In genomic region chr1:3119061-3119460, GRCh38 we compare ENCODE assay signal across 28 cellular contexts. TPM values are rescaled to one million over a fixed set of nuclear protein-coding genes. Genes with fewer than 3 reads are reported as not detected.
"Had no signal": no experiment of that assay in that cellular context is flagged by ENCODE, and none has a peak within 500 bp of the region (broad histone marks: within the 10 kb centered on the region; RNA-seq: fewer than 3 reads in every experiment).

No MANE protein-coding gene starts in this region.

- H3K27ac ChIP-seq: colonic mucosa, gastroesophageal sphincter, hepatocyte, upper lobe of left lung had no signal

- H3K4me3 ChIP-seq: colonic mucosa, gastroesophageal sphincter, hepatocyte, upper lobe of left lung had no signal

- H3K79me2 ChIP-seq: hepatocyte had no signal

- H3K4me1 ChIP-seq: colonic mucosa, gastroesophageal sphincter had no signal

- H3K4me2 ChIP-seq: hepatocyte had no signal

- H3K9me3 ChIP-seq: colonic mucosa, gastroesophageal sphincter, upper lobe of left lung had no signal

- DNase-seq: activated CD4-positive, alpha-beta memory T cell treated with anti-CD3 and anti-CD28 coated beads for 36 hours; activated CD4-positive, alpha-beta T cell treated with anti-CD3 and anti-CD28 coated beads, Interleukin-2, amount 10 ng/mL, durations not matched to agents 24 days and 14 days; activated CD8-positive, alpha-beta memory T cell treated with anti-CD3 and anti-CD28 coated beads, Interleukin-2, amount 50 U/mL, for 4 hours; activated gamma-delta T cell; activated naive CD4-positive, alpha-beta T cell treated with anti-CD3 and anti-CD28 coated beads, Interleukin-2, amount 10 ng/mL, durations not matched to agents 7 days and 5 days; activated naive CD8-positive, alpha-beta T cell treated with anti-CD3 and anti-CD28 coated beads, Interleukin-2, amount 10 ng/mL, durations not matched to agents 7 days and 5 days; activated T-cell treated with anti-CD3 and anti-CD28 coated beads, Interleukin-2, amount 50 U/mL, for 1 hour; amniotic stem cell; colonic mucosa; effector memory CD8-positive, alpha-beta T cell; islet precursor cell; left cardiac atrium; left ventricle myocardium superior; naive B cell; posterior cingulate gyrus; stimulated activated CD4-positive, alpha-beta T cell treated with anti-CD3 and anti-CD28 coated beads, Interleukin-2, amount 100 ng/mL, for 48 hours; stimulated activated naive CD4-positive, alpha-beta T cell treated with Interleukin-2 at 50 U/mL for 16 hours; T-helper 17 cell; T1000 had no signal

- H3K27me3 ChIP-seq: colonic mucosa, hepatocyte, upper lobe of left lung had no signal

- ATAC-seq: activated CD4-positive, CD25-positive, alpha-beta regulatory T cell treated with anti-CD3 and anti-CD28 coated beads, Interleukin-2, amount 50 U/mL, for 24 hours; effector memory CD8-positive, alpha-beta T cell; gastroesophageal sphincter; left cardiac atrium; T-helper 17 cell had no signal

- H3K36me3 ChIP-seq: colonic mucosa, gastroesophageal sphincter, upper lobe of left lung, WERI-Rb-1 had no signal

- H2AFZ ChIP-seq: hepatocyte had no signal

RNA-seq across cellular contexts. Expression of gene PRDM16, which starts 50.1 kb away (rescaled TPM):
- total RNA-seq: activated CD4-positive, alpha-beta memory T cell treated with anti-CD3 and anti-CD28 coated beads for 36 hours; activated CD4-positive, alpha-beta T cell treated with anti-CD3 and anti-CD28 coated beads, Interleukin-2, amount 10 ng/mL, durations not matched to agents 24 days and 14 days; activated CD8-positive, alpha-beta memory T cell treated with anti-CD3 and anti-CD28 coated beads for 36 hours; activated naive CD8-positive, alpha-beta T cell treated with anti-CD3 and anti-CD28 coated beads, Interleukin-2, amount 10 ng/mL, durations not matched to agents 7 days and 5 days; activated T-helper 1 cell treated with anti-CD3 and anti-CD28 coated beads, Interleukin-12 subunit alpha, Interleukin-12 subunit beta, Interleukin-2, Interleukin-4 antibody, amounts not matched to agents 30 ng/mL and 10 ng/mL and 1 ng/mL, durations not matched to agents 14 hours and 24 hours and 36 hours; endothelial cell of umbilical vein; lung microvascular endothelial cell; T-helper 17 cell had no signal
- polyA plus RNA-seq: endothelial cell of umbilical vein had no signal
